ENCODE assay signal across 8 cellular contexts in the genomic region with DNA sequence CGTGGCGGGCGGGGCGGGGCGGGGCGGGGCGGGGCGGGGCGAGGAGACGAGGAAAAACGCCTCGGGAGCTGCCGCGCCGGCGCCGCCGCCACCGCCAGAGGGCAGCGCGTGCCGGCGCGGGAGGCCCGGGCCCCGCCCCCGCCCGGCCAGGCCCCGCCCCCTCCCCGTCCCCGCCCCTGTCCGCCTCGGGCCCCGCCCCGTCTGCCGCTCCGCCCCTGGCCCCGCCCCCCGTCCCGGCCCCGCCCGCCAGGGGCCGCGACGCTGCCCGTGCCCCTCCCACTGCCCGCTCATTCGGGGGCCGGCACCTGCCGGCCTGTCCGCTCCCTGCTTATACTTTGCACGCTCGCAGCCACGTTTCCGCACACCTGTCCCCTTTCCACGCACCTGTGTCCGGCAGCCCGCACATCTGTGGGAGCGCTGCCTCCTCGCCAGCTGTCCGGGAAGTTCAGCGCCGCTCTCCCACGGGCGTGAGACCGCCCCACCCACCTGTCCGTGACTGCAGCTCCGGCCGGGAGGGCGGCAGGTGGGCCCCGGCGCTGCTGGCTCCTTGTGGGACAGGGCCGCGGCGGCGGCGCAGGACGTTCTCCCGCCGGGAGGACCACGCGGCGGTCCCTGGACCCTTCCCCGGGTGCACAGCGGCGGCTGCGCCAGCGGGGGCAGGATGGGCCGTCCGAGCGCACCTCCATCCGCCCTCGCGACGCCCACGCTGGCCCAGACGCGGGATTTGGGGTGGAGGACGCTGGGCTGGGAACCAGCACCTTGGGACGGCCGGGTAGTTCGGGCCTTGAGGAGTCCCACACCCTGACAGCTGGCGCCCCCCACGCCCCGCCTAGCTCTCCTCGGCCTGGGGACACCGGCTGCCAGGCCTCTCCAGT.
DNase-seq lines count a peak whose midpoint lies in the region; ATAC-seq and TF ChIP-seq lines count a peak whose summit lies in the region.

No MANE protein-coding gene starts in this region.

- in situ Hi-C loops in KBM-7 (cut with MboI; ENCODE audit: low pct_unique_long_range_greater_than_20kb, low sequenced_read_pairs): no loop called here

- DNase-seq in AG09319 (ENCODE audit: extremely low read depth, low read depth) (no peak), KBM-7 (peak; percentile 55), kidney glomerular epithelial cell (lab: John Stamatoyannopoulos, UW) (peak; percentile 15)
- peak; percentile 61 for DNase-seq in activated CD4-positive, CD25-positive, alpha-beta regulatory T cell treated with anti-CD3 and anti-CD28 coated beads, Interleukin-2, amount 50 U/mL, for 16 hours (ENCODE audit: low read depth, low spot score)
- DNase-seq in central memory CD4-positive, alpha-beta T cell: peak; percentile 64
- DNase-seq in stimulated activated CD4-positive, alpha-beta T cell treated with anti-CD3 and anti-CD28 coated beads, Interleukin-1b, Interleukin-23, amount 100 ng/mL, for 1 hour (ENCODE audit: low read depth in 2 of 2): peak; percentile 54 to 69

- TF ChIP-seq CTCF in AG09319 (IDR thresholded peaks at IDR 0.05; ENCODE audit: low read depth, low read length): peak; percentile 10

- ATAC-seq in GM19324 (IDR thresholded peaks at IDR 0.05; ENCODE audit: low FRiP score, unreplicated experiment) (peak; percentile 47), GM21367 (IDR thresholded peaks at IDR 0.05; ENCODE audit: unreplicated experiment) (no peak)
